1 cellular context compared by ENCODE assay signal in genomic region chr15:50543556-50543955, GRCh38.
TF ChIP-seq lines count a peak whose summit lies in the region.

No MANE protein-coding gene starts in this region.

TF ChIP-seq in GM23338, 12 proteins besides CTCF, POLR2A, EP300 and RAD21 (continued from another document):
- TF ChIP-seq CREB1 (CRISPR knock-in tag; IDR thresholded peaks at IDR 0.05; ENCODE audit: low read depth): no peak
- TF ChIP-seq ETS1 (IDR thresholded peaks at IDR 0.05): no peak
- TF ChIP-seq STAT1 (IDR thresholded peaks at IDR 0.05; ENCODE audit: unreplicated experiment): no peak
- no peak for TF ChIP-seq JUNB (IDR thresholded peaks at IDR 0.05; ENCODE audit: unreplicated experiment)
- no peak for TF ChIP-seq EZH2phosphoT487 (IDR thresholded peaks at IDR 0.05; ENCODE audit: unreplicated experiment)
- no peak for TF ChIP-seq ZNF462 (CRISPR knock-in tag; IDR thresholded peaks at IDR 0.05)
- no peak for TF ChIP-seq POLR2AphosphoS5 (IDR thresholded peaks at IDR 0.05; ENCODE audit: low read depth)
